In genomic region chr1:109056064-109056463, GRCh38 we compare ENCODE assay signal across 34 cellular contexts.
"Had no signal": no experiment of that assay in that cellular context is flagged by ENCODE, and none has a peak within 500 bp of the region (broad histone marks: within the 10 kb centered on the region; RNA-seq: fewer than 3 reads in every experiment).

No MANE protein-coding gene starts in this region.

- H3K9ac ChIP-seq: KMS-11 had no signal

- H3K9me3 ChIP-seq: MG63 had no signal

- H3K27me3 ChIP-seq: MG63 had no signal

- H3K27ac ChIP-seq: KMS-11 had no signal

- DNase-seq: Karpas-422, Kasumi-1, MG63, MM.1S, MV-4-11, NCI-H1048, NCI-H1092, NCI-H1092 treated with DMSO at 0.1 percent for 48 hours, NCI-H1105, NCI-H1105 treated with DMSO at 0.1 percent for 48 hours, NCI-H1417, NCI-H1417 treated with DMSO at 0.1 percent for 48 hours, NCI-H1436, NCI-H1436 treated with DMSO at 0.1 percent for 48 hours, NCI-H146, NCI-H1694, NCI-H1694 treated with DMSO at 0.1 percent for 48 hours, NCI-H187, NCI-H187 treated with DMSO at 0.1 percent for 48 hours, NCI-H1930, NCI-H2029, NCI-H2029 treated with DMSO at 0.1 percent for 48 hours, NCI-H2081, NCI-H2081 treated with DMSO at 0.1 percent for 48 hours, NCI-H2107, NCI-H2171, NCI-H2171 treated with DMSO at 0.1 percent for 48 hours, NCI-H2227 treated with DMSO at 0.1 percent for 48 hours, NCI-H226, NCI-H345, NCI-H446, NCI-H446 treated with DMSO at 0.1 percent for 48 hours, NCI-H510A had no signal

- H3K4me2 ChIP-seq: KMS-11 had no signal

- H3K4me3 ChIP-seq: MG63 had no signal
